In genomic region chr15:75732809-75733451, GRCh38 we compare ENCODE assay signal across 1 cellular context.
TF ChIP-seq lines count a peak whose summit lies in the region.

No MANE protein-coding gene starts in this region.

TF ChIP-seq in GM23338, 12 proteins besides CTCF, POLR2A, EP300 and RAD21 (continued from another document):
- TF ChIP-seq REST (IDR thresholded peaks at IDR 0.05; ENCODE audit: unreplicated experiment): no peak
- no peak for TF ChIP-seq NANOG (IDR thresholded peaks at IDR 0.05; ENCODE audit: borderline replicate concordance)
- no peak for TF ChIP-seq ZNF114 (CRISPR knock-in tag; IDR thresholded peaks at IDR 0.05)
TF ChIP-seq in GM23338: peak in this region for 0.
